ENCODE assay signal across 29 cellular contexts in genomic region chr10:50596456-50596855, GRCh38.
"Had no signal": no experiment of that assay in that cellular context is flagged by ENCODE, and none has a peak within 500 bp of the region (broad histone marks: within the 10 kb centered on the region; RNA-seq: fewer than 3 reads in every experiment).

No MANE protein-coding gene starts in this region.

- H3K36me3 Mint-ChIP-seq: activated CD4-positive, alpha-beta memory T cell treated with anti-CD3 and anti-CD28 coated beads for 36 hours; activated naive CD8-positive, alpha-beta T cell treated with anti-CD3 and anti-CD28 coated beads for 36 hours; brain had no signal

- H3K4me3 Mint-ChIP-seq: activated B cell treated with CpG ODN at 0.5 μM for 24 hours; activated CD4-positive, alpha-beta memory T cell treated with anti-CD3 and anti-CD28 coated beads for 36 hours; activated naive CD8-positive, alpha-beta T cell treated with anti-CD3 and anti-CD28 coated beads for 36 hours; activated T-cell treated with anti-CD3 and anti-CD28 coated beads, Interleukin-2, amount 50 U/mL, for 4 hours; brain; T-helper 1 cell treated with Interleukin-12 subunit alpha and Interleukin-12 subunit beta and Interleukin-4 antibody, amounts not matched to agents 30 μg/mL and 1 μg/mL, for 36 hours; T-helper 2 cell treated with Interferon-gamma antibody and Interleukin-4, amounts not matched to agents 5 μg/mL and 100 μg/mL, for 36 hours had no signal

- H3K36me3 ChIP-seq: SJSA1 had no signal

- ATAC-seq: activated T-cell treated with anti-CD3 and anti-CD28 coated beads, Interleukin-2, amount 50 U/mL, for 4 hours; Panc1 had no signal

- H3K4me3 ChIP-seq: SJSA1 had no signal

- H3K9me3 Mint-ChIP-seq: activated B cell treated with CpG ODN at 0.5 μM for 24 hours; activated CD4-positive, alpha-beta memory T cell treated with anti-CD3 and anti-CD28 coated beads for 36 hours; activated naive CD8-positive, alpha-beta T cell treated with anti-CD3 and anti-CD28 coated beads for 36 hours; activated T-cell treated with anti-CD3 and anti-CD28 coated beads, Interleukin-2, amount 50 U/mL, for 4 hours; brain; T-helper 1 cell treated with Interleukin-12 subunit alpha and Interleukin-12 subunit beta and Interleukin-4 antibody, amounts not matched to agents 30 μg/mL and 1 μg/mL, for 36 hours; T-helper 2 cell treated with Interferon-gamma antibody and Interleukin-4, amounts not matched to agents 5 μg/mL and 100 μg/mL, for 36 hours had no signal

- H3K27ac ChIP-seq: KMS-11, SJSA1 had no signal

- H3K27ac Mint-ChIP-seq: activated B cell treated with CpG ODN at 0.5 μM for 24 hours; activated CD4-positive, alpha-beta memory T cell treated with anti-CD3 and anti-CD28 coated beads for 36 hours; activated naive CD8-positive, alpha-beta T cell treated with anti-CD3 and anti-CD28 coated beads for 36 hours; T-helper 1 cell treated with Interleukin-12 subunit alpha and Interleukin-12 subunit beta and Interleukin-4 antibody, amounts not matched to agents 30 μg/mL and 1 μg/mL, for 36 hours; T-helper 2 cell treated with Interferon-gamma antibody and Interleukin-4, amounts not matched to agents 5 μg/mL and 100 μg/mL, for 36 hours had no signal

- H3K9me3 ChIP-seq: SJSA1, SK-N-SH had no signal

- DNase-seq: activated B cell treated with CpG ODN at 0.5 μM for 24 hours; activated CD4-positive, alpha-beta memory T cell treated with anti-CD3 and anti-CD28 coated beads for 36 hours; activated CD4-positive, alpha-beta T cell treated with anti-CD3 and anti-CD28 coated beads for 4 hours; activated CD4-positive, alpha-beta T cell treated with anti-CD3 and anti-CD28 coated beads, Interleukin-2, amount 50 U/mL, for 1 hour; activated CD4-positive, CD25-positive, alpha-beta regulatory T cell treated with anti-CD3 and anti-CD28 coated beads, Interleukin-2, amount 50 U/mL, for 72 hours; activated CD8-positive, alpha-beta memory T cell treated with anti-CD3 and anti-CD28 coated beads, Interleukin-2, amount 50 U/mL, for 4 hours; activated effector memory CD4-positive, alpha-beta T cell treated with Interleukin-2 at 50 U/mL for 16 hours; activated naive CD4-positive, alpha-beta T cell treated with anti-CD3 and anti-CD28 coated beads, Interleukin-2, amount 50 U/mL, for 16 hours; activated naive CD8-positive, alpha-beta T cell treated with anti-CD3 and anti-CD28 coated beads for 36 hours; activated T-cell treated with anti-CD3 and anti-CD28 coated beads for 4 hours; activated T-cell treated with anti-CD3 and anti-CD28 coated beads, Interleukin-2, amount 50 U/mL, for 4 hours; cerebellar nuclear complex; MM.1S; MV-4-11; NCI-H1092; NCI-H1436 treated with DMSO at 0.1 percent for 48 hours; NCI-H1694 treated with DMSO at 0.1 percent for 48 hours; NCI-H2029; NCI-H345; NCI-H524 treated with DMSO at 0.1 percent for 48 hours; NCI-H748 treated with DMSO at 0.1 percent for 48 hours; SHP77; SK-N-SH had no signal

- H3K27me3 Mint-ChIP-seq: activated B cell treated with CpG ODN at 0.5 μM for 24 hours; activated CD4-positive, alpha-beta memory T cell treated with anti-CD3 and anti-CD28 coated beads for 36 hours; activated naive CD8-positive, alpha-beta T cell treated with anti-CD3 and anti-CD28 coated beads for 36 hours; brain had no signal

- H3K27me3 ChIP-seq: SJSA1 had no signal
